Comparison of ENCODE assay signal across 8 cellular contexts in the genomic region with DNA sequence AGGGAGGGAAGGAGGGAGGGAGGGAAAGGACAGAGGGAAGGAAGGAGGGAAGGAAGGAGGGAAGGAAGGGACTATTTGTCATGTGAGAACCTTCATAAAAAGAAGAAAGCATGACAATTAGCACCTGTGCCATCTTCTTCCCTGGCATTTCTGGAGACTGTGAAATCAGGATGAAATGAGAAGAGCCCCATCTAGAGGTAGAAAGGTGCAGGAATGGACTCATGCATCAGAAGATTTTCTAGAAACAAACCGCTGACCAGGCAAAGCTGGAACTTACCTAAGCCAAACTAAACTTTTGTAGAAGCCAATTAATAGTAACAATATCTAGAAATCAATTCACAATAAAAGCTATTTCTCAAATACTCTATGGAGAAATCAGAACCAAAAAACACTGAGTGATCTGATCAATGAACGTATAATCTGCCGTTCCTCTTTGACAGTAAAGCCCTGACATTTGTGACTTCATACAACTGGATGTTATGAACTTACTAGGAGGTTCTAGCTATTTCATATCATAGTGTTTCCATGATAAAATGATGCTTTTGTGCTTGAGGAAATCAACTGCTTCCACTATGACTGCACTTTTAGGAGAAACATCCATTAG. TPM values are rescaled to one million over a fixed set of nuclear protein-coding genes. Genes with fewer than 3 reads are reported as not detected.
DNase-seq lines count a peak whose midpoint lies in the region; ATAC-seq, FAIRE-seq and TF ChIP-seq lines count a peak whose summit lies in the region.

No MANE protein-coding gene starts in this region.

- H3K9me3 ChIP-seq in small intestine (ENCODE audit: control insufficient read depth, low read depth) = no peaks in the 10 kb centered on the region

- FAIRE-seq in small intestine (lab: Jason Lieb, UNC) = no peak

- no peaks in the 10 kb centered on the region for H3K36me3 ChIP-seq in small intestine (ENCODE audit: control insufficient read depth in 2 of 2, insufficient read depth in 2 of 2, low read length in 2 of 2)

- TF ChIP-seq CTCF in 22Rv1 (IDR thresholded peaks at IDR 0.05) = peak; percentile 75
- peak; percentile 65 for TF ChIP-seq CTCF in activated CD8-positive, alpha-beta T cell treated with anti-CD3 and anti-CD28 coated beads for 36 hours (IDR thresholded peaks at IDR 0.05)

- H3K27me3 Mint-ChIP-seq in activated CD8-positive, alpha-beta T cell treated with anti-CD3 and anti-CD28 coated beads for 36 hours = no peaks in the 10 kb centered on the region

- CTCF ChIA-PET in activated CD8-positive, alpha-beta T cell treated with anti-CD3 and anti-CD28 coated beads for 36 hours (lab: Charles Lee) = interaction anchor here (0.7 to 1.8 kb wide), 17 partner anchors 10 to 477 kb away, joined by 3 to 12 read pairs (median 4); a partner anchor contains a TSS

- peaks cover 4% of the 10 kb centered on the region for H3K4me1 Mint-ChIP-seq in activated CD8-positive, alpha-beta T cell treated with anti-CD3 and anti-CD28 coated beads for 36 hours (ENCODE audit: low read depth)

- intact Hi-C loops in activated CD8-positive, alpha-beta T cell treated with anti-CD3 and anti-CD28 coated beads for 36 hours (cut with micrococcal nuclease) = loop anchor here (5.0 kb wide), 1 partner anchor 120 kb away; no protein-coding TSS in a partner anchor
- intact Hi-C loops in left ventricle myocardium superior (cut with micrococcal nuclease) = loop anchor here (10.0 kb wide), 2 partner anchors 93 to 473 kb away; no protein-coding TSS in a partner anchor

- H3K4me3 Mint-ChIP-seq in activated CD8-positive, alpha-beta T cell treated with anti-CD3 and anti-CD28 coated beads for 36 hours = no peak overlapping the region

- no peak overlapping the region for H3K4me3 ChIP-seq in small intestine (ENCODE audit: low read depth in 1 of 2, low read length in 2 of 2)

- peak; percentile 64 for ATAC-seq in activated CD8-positive, alpha-beta T cell treated with anti-CD3 and anti-CD28 coated beads for 36 hours
- ATAC-seq in left ventricle myocardium superior (peak; percentile 65), GM21737 (IDR thresholded peaks at IDR 0.05; ENCODE audit: unreplicated experiment) (no peak)

- H3K27ac ChIP-seq in 22Rv1 (no peak overlapping the region), small intestine (ENCODE audit: low read depth in 1 of 2, low read length in 1 of 2) (no peak overlapping the region)

- H3K27me3 ChIP-seq in small intestine (ENCODE audit: control insufficient read depth in 2 of 2, insufficient read depth in 2 of 2, low read length in 2 of 2) = no peaks in the 10 kb centered on the region

- no peaks in the 10 kb centered on the region for H3K9me3 Mint-ChIP-seq in activated CD8-positive, alpha-beta T cell treated with anti-CD3 and anti-CD28 coated beads for 36 hours

- DNase-seq in GF-D8 (lab: John Stamatoyannopoulos, UW) = peak; percentile 31
- DNase-seq in NCI-H1694 (lab: John Stamatoyannopoulos, UW) = peak; percentile 70
- DNase-seq in activated CD8-positive, alpha-beta T cell treated with anti-CD3 and anti-CD28 coated beads for 36 hours = peak; percentile 12
- DNase-seq in left ventricle myocardium superior = no peak
- peak; percentile 48 for DNase-seq in small intestine
- no peak for DNase-seq in activated CD8-positive, alpha-beta memory T cell treated with anti-CD3 and anti-CD28 coated beads for 24 hours

- H3K4me1 ChIP-seq in small intestine (ENCODE audit: control insufficient read depth in 2 of 2, insufficient read depth in 1 of 2, low read depth in 1 of 2, low read length in 1 of 2) = no peaks in the 10 kb centered on the region

- H3K36me3 Mint-ChIP-seq in activated CD8-positive, alpha-beta T cell treated with anti-CD3 and anti-CD28 coated beads for 36 hours (ENCODE audit: low read depth) = no peaks in the 10 kb centered on the region

- POLR2A ChIA-PET in activated CD8-positive, alpha-beta T cell treated with anti-CD3 and anti-CD28 coated beads for 36 hours (lab: Charles Lee) = no interaction called here

- H3K27ac Mint-ChIP-seq in activated CD8-positive, alpha-beta T cell treated with anti-CD3 and anti-CD28 coated beads for 36 hours = no peak overlapping the region

- WGBS in small intestine, 3 donors = 49 to 63% (median 62%) methylated on average over 3 of the region's 3 CpGs

RNA-seq across cellular contexts. Expression of a gene that starts 24.4 kb away (rescaled TPM):
- 10 to 100 TPM; 21.2 to 24.7 TPM for total RNA-seq in activated CD8-positive, alpha-beta T cell treated with anti-CD3 and anti-CD28 coated beads for 36 hours
- total RNA-seq in left ventricle myocardium superior = 2.5 TPM
- 1 to 10 TPM; 5.1 to 9.4 (median 8.3) TPM for polyA plus RNA-seq in small intestine

Comparison
In these comparisons a context has a peak if more than half of its experiments do, and no peak if none do; other contexts are left out.
1. DNase-seq: peak in GF-D8 (single experiment), NCI-H1694 (single experiment), activated CD8-positive, alpha-beta T cell treated with anti-CD3 and anti-CD28 coated beads for 36 hours (single experiment) and small intestine (single experiment); none in left ventricle myocardium superior (single experiment) and activated CD8-positive, alpha-beta memory T cell treated with anti-CD3 and anti-CD28 coated beads for 24 hours (single experiment).